ENCODE assay signal across 9 cellular contexts in genomic region chr6:145749632-145750031, GRCh38. TPM values are rescaled to one million over a fixed set of nuclear protein-coding genes. Genes with fewer than 3 reads are reported as not detected.
DNase-seq lines count a peak whose midpoint lies in the region; ATAC-seq, FAIRE-seq and TF ChIP-seq lines count a peak whose summit lies in the region.
"Had no signal": no experiment of that assay in that cellular context is flagged by ENCODE, and none has a peak within 500 bp of the region (broad histone marks: within the 10 kb centered on the region; RNA-seq: fewer than 3 reads in every experiment).

No MANE protein-coding gene starts in this region.

- POLR2A ChIA-PET in CD8-positive, alpha-beta T cell (lab: Charles Lee) = no interaction called here

- H3K4me3 Mint-ChIP-seq in astrocyte (ENCODE audit: unreplicated experiment) = no peak overlapping the region
- no peak overlapping the region for H3K4me3 Mint-ChIP-seq in CD8-positive, alpha-beta T cell
- H3K4me3 Mint-ChIP-seq: IgD-negative memory B cell had no signal

- TF ChIP-seq CTCF in astrocyte (IDR thresholded peaks at IDR 0.05; ENCODE audit: insufficient read depth, low read depth, low read length) (no peak), parathyroid adenoma (IDR thresholded peaks at IDR 0.05) (no peak), transverse colon (IDR thresholded peaks at IDR 0.05) (no peak)
- TF ChIP-seq CTCF in CD8-positive, alpha-beta T cell (IDR thresholded peaks at IDR 0.05) = no peak

- DNase-seq in astrocyte (ENCODE audit: low read depth) (peak; percentile 77), GM19239 (ENCODE audit: insufficient read length, low spot score) (no peak), transverse colon (no peak), superior temporal gyrus (ENCODE audit: extremely low spot score) (no peak)
- no peak for DNase-seq in CD8-positive, alpha-beta T cell

- H3K4me1 ChIP-seq in astrocyte (ENCODE audit: insufficient read depth, low read length) (peaks cover 4% of the 10 kb centered on the region), parathyroid adenoma (no peaks in the 10 kb centered on the region), transverse colon (peaks cover 0 to 7% (median 0%) of the 10 kb centered on the region in 4 donors)
- no peaks in the 10 kb centered on the region for H3K4me1 ChIP-seq in CD8-positive, alpha-beta T cell (ENCODE audit: insufficient read depth, low read length)

- intact Hi-C loops in transverse colon (cut with DNase I; ENCODE audit: low total_unique reads) = no loop called here
- intact Hi-C loops in CD8-positive, alpha-beta T cell (cut with DNase I, micrococcal nuclease) = no loop called here

- H3K79me2 ChIP-seq in astrocyte (ENCODE audit: insufficient read depth, low read length) (no peaks in the 10 kb centered on the region), parathyroid adenoma (no peaks in the 10 kb centered on the region)

- FAIRE-seq in astrocyte (lab: Jason Lieb, UNC) (peak; percentile 97), GM19239 (lab: Jason Lieb, UNC) (no peak)

- no peak overlapping the region for H3K4me3 ChIP-seq in astrocyte (ENCODE audit: insufficient read depth, low read depth, low read length)
- H3K4me3 ChIP-seq in parathyroid adenoma (ENCODE audit: low read depth, low read length) = no peak overlapping the region
- no peak overlapping the region for H3K4me3 ChIP-seq in transverse colon
- no peak overlapping the region for H3K4me3 ChIP-seq in CD8-positive, alpha-beta T cell (ENCODE audit: low read depth, low read length)

- CTCF ChIA-PET in CD8-positive, alpha-beta T cell (lab: Charles Lee) = no interaction called here

- H3K27ac ChIP-seq in astrocyte (ENCODE audit: low read depth, low read length) = peak overlapping the region; percentile 44
- no peak overlapping the region for H3K27ac ChIP-seq in parathyroid adenoma
- H3K27ac ChIP-seq in transverse colon = peak overlapping the region in 1 of 4 donors; percentile 3
- no peak overlapping the region for H3K27ac ChIP-seq in CD8-positive, alpha-beta T cell (ENCODE audit: low read depth, low read length)

- H3K27me3 ChIP-seq in astrocyte (ENCODE audit: insufficient read depth, low read length) (no peaks in the 10 kb centered on the region), parathyroid adenoma (ENCODE audit: control insufficient read depth, insufficient read depth, low read length) (no peaks in the 10 kb centered on the region), transverse colon (no peaks in the 10 kb centered on the region)
- H3K27me3 ChIP-seq in CD8-positive, alpha-beta T cell (ENCODE audit: insufficient read depth, low read length) = no peaks in the 10 kb centered on the region

- no peaks in the 10 kb centered on the region for H3K27me3 Mint-ChIP-seq in astrocyte (ENCODE audit: low read depth, unreplicated experiment)
- no peaks in the 10 kb centered on the region for H3K27me3 Mint-ChIP-seq in CD8-positive, alpha-beta T cell (ENCODE audit: low read depth)

- in situ Hi-C loops in transverse colon (cut with MboI; ENCODE audit: low pct_ligation_motif_present in 1 of 4, low pct_unique_long_range_greater_than_20kb in 1 of 4, low sequenced_read_pairs in 3 of 4) = loop anchor here in 1 of 4 donors (25.0 kb wide), 1 partner anchor 138 kb away; no protein-coding TSS in a partner anchor

- H3K9ac ChIP-seq in astrocyte (ENCODE audit: low read length) (no peak overlapping the region), parathyroid adenoma (no peak overlapping the region)

- WGBS in transverse colon (ENCODE audit: low coverage in 1 of 2), 2 donors = 58 to 65% methylated on average over 1 of the region's 1 CpG

- no peaks in the 10 kb centered on the region for H3K9me3 Mint-ChIP-seq in astrocyte (ENCODE audit: unreplicated experiment)
- no peaks in the 10 kb centered on the region for H3K9me3 Mint-ChIP-seq in CD8-positive, alpha-beta T cell
- H3K9me3 Mint-ChIP-seq: IgD-negative memory B cell had no signal

- peak overlapping the region; percentile 64 for H3K27ac Mint-ChIP-seq in astrocyte (ENCODE audit: unreplicated experiment)
- no peak overlapping the region for H3K27ac Mint-ChIP-seq in CD8-positive, alpha-beta T cell
- H3K27ac Mint-ChIP-seq: IgD-negative memory B cell had no signal

- H2AFZ ChIP-seq in astrocyte (ENCODE audit: low read depth, low read length) (peak overlapping the region; percentile 51), parathyroid adenoma (peak overlapping the region; percentile 17)

- no peaks in the 10 kb centered on the region for H3K9me3 ChIP-seq in astrocyte (ENCODE audit: insufficient read depth, low read depth, low read length)
- H3K9me3 ChIP-seq in parathyroid adenoma (ENCODE audit: control insufficient read depth, low read length) = no peaks in the 10 kb centered on the region
- H3K9me3 ChIP-seq in transverse colon = no peaks in the 10 kb centered on the region
- no peaks in the 10 kb centered on the region for H3K9me3 ChIP-seq in CD8-positive, alpha-beta T cell (ENCODE audit: low read length)

- TF ChIP-seq POLR2A in transverse colon (IDR thresholded peaks at IDR 0.05) = no peak

- no peaks in the 10 kb centered on the region for H3K36me3 ChIP-seq in astrocyte (ENCODE audit: insufficient read depth, low read length)
- H3K36me3 ChIP-seq in parathyroid adenoma (ENCODE audit: control insufficient read depth, insufficient read depth, low read length) = no peaks in the 10 kb centered on the region
- H3K36me3 ChIP-seq in transverse colon = no peaks in the 10 kb centered on the region
- H3K36me3 ChIP-seq in CD8-positive, alpha-beta T cell (ENCODE audit: insufficient read depth, low read length) = no peaks in the 10 kb centered on the region

- no peak for TF ChIP-seq EP300 in transverse colon (IDR thresholded peaks at IDR 0.05; ENCODE audit: low read depth)

- ATAC-seq in GM18858 (IDR thresholded peaks at IDR 0.05; ENCODE audit: unreplicated experiment) = peak; percentile 85
- peak; percentile 79 for ATAC-seq in HG03103 (IDR thresholded peaks at IDR 0.05; ENCODE audit: low read depth, unreplicated experiment)
- no peak for ATAC-seq in CD8-positive, alpha-beta T cell

- peaks cover 8% of the 10 kb centered on the region for H3K4me1 Mint-ChIP-seq in astrocyte (ENCODE audit: low read depth, unreplicated experiment)
- H3K4me1 Mint-ChIP-seq in CD8-positive, alpha-beta T cell (ENCODE audit: low read depth) = peaks cover 2% of the 10 kb centered on the region
- H3K4me1 Mint-ChIP-seq: IgD-negative memory B cell had no signal

- no peaks in the 10 kb centered on the region for H3K36me3 Mint-ChIP-seq in astrocyte (ENCODE audit: low read depth, unreplicated experiment)
- no peaks in the 10 kb centered on the region for H3K36me3 Mint-ChIP-seq in CD8-positive, alpha-beta T cell
- H3K36me3 Mint-ChIP-seq: IgD-negative memory B cell had no signal

- H3K4me2 ChIP-seq in astrocyte (ENCODE audit: low read length) = peak overlapping the region; percentile 54
- H3K4me2 ChIP-seq in parathyroid adenoma (ENCODE audit: low read length) = no peak overlapping the region

- no peaks in the 10 kb centered on the region for H4K20me1 ChIP-seq in astrocyte (ENCODE audit: insufficient read depth, low read length)

RNA-seq across cellular contexts. Expression of gene EPM2A, which starts 14.3 kb away (rescaled TPM):
- total RNA-seq in astrocyte = 5.2 and 6.2 TPM in 2 replicates
- 10 to 100 TPM; 10.5 to 33.6 (median 11.8) TPM for total RNA-seq in transverse colon
- total RNA-seq in CD8-positive, alpha-beta T cell = 10 to 100 TPM in 1 of 2 experiments, 1 to 10 TPM in 1; 7.5 to 10.3 TPM
